In genomic region chr3:30042274-30042859, GRCh38 we compare ENCODE assay signal across 8 cellular contexts.
A peak's percentile ranks its signal among the peaks of the same experiment; 100 is the strongest.
DNase-seq lines count a peak whose midpoint lies in the region; ATAC-seq, FAIRE-seq and TF ChIP-seq lines count a peak whose summit lies in the region.

No MANE protein-coding gene starts in this region.

- no peak overlapping the region for H3K27ac Mint-ChIP-seq in T-helper 17 cell

- DNase-seq in BE2C = peak; percentile 62
- DNase-seq in NCI-H1048 (lab: John Stamatoyannopoulos, UW) = peak; percentile 38
- peak in 2 of 3 donors; percentile 10 to 20 for DNase-seq in T-helper 17 cell
- DNase-seq in K562 (ENCODE audit: extremely low read depth in 1 of 4, low spot score in 3 of 4) = peak; percentile 9 to 28 (median 12)
- peak; percentile 56 for DNase-seq in iPS-NIHi11 (ENCODE audit: low spot score)
- DNase-seq in stimulated activated CD4-positive, alpha-beta T cell treated with anti-CD3 and anti-CD28 coated beads, Interleukin-12 subunit alpha, Interleukin-12 subunit beta, amount 100 ng/mL, for 48 hours (ENCODE audit: low read depth in 2 of 3, low spot score in 1 of 3) = peak; percentile 29 to 49 (median 40)

- no peak overlapping the region for H3K27ac ChIP-seq in K562 (ENCODE audit: extremely low read depth, low read depth, low read length)

- no TSS peak for BruUV-seq in K562 (replicated peaks; lab: Mats Ljungman, UMichigan)

- in situ Hi-C loops in K562 (cut with MboI) = no loop called here

- intact Hi-C loops in K562 (cut with micrococcal nuclease) = no loop called here

- TF ChIP-seq POLR2A in K562 (conservative IDR thresholded peaks at IDR 0.05) = no peak

- TF ChIP-seq EP300 in K562 (IDR thresholded peaks at IDR 0.05; ENCODE audit: low read length) = no peak

- CTCF ChIA-PET in K562 (lab: Yijun Ruan, JAX; ENCODE audit: low intra/inter-chr PET ratio) = no interaction called here

- H4K20me1 ChIP-seq in K562 (replicated peaks; ENCODE audit: control insufficient read depth, insufficient read depth, low read length) = no peaks in the 10 kb centered on the region

- H3K4me1 ChIP-seq in BE2C (no peaks in the 10 kb centered on the region), K562 (replicated peaks in 1 of 2; ENCODE audit: control insufficient read depth in 2 of 2, insufficient read depth in 2 of 2, low read length in 2 of 2) (no peaks in the 10 kb centered on the region)

- H3K4me3 Mint-ChIP-seq in T-helper 17 cell = no peak overlapping the region

- H3K9ac ChIP-seq in K562 (ENCODE audit: insufficient read depth in 1 of 2, low read depth in 2 of 2, low read length in 2 of 2) = no peak overlapping the region

- no peak for FAIRE-seq in K562 (lab: Jason Lieb, UNC)

- no peaks in the 10 kb centered on the region for H3K79me2 ChIP-seq in K562 (ENCODE audit: control insufficient read depth, insufficient read depth, low read length)

- peak; percentile 65 to 75 for TF ChIP-seq RAD21 in K562 (CRISPR knock-in tag; conservative IDR thresholded peaks at IDR 0.05 in 1 of 2, IDR thresholded peaks at IDR 0.05 in 1 of 2)

- H3K27me3 Mint-ChIP-seq in T-helper 17 cell = peaks cover 51% of the 10 kb centered on the region

- H3K9me1 ChIP-seq in K562 (ENCODE audit: control insufficient read depth, insufficient read depth, low read length) = no peaks in the 10 kb centered on the region

- 0% methylated on average over 4 of the region's 4 CpGs for WGBS in K562 (ENCODE audit: insufficient coverage, low coverage, missing lambda C conversion rate)

- no peaks in the 10 kb centered on the region for H3K27me3 ChIP-seq in BE2C
- no peaks in the 10 kb centered on the region for H3K27me3 ChIP-seq in K562 (ENCODE audit: control insufficient read depth in 2 of 2, insufficient read depth in 2 of 2, low read length in 2 of 2)

- H3K9me3 ChIP-seq in BE2C = no peaks in the 10 kb centered on the region
- H3K9me3 ChIP-seq in T-helper 17 cell (ENCODE audit: control insufficient read depth, low read length, poor library complexity, severe bottlenecking) = no peaks in the 10 kb centered on the region
- H3K9me3 ChIP-seq in K562 (replicated peaks; ENCODE audit: control insufficient read depth, insufficient read depth, low read depth, low read length) = no peaks in the 10 kb centered on the region; the same call in none of the 2 replicates

- no peak overlapping the region for H3K4me3 ChIP-seq in BE2C (ENCODE audit: low read depth, low read length)
- H3K4me3 ChIP-seq in K562 = no peak overlapping the region

- H2AFZ ChIP-seq in K562 (ENCODE audit: low read depth, low read length) = no peak overlapping the region

- no peak overlapping the region for H3K4me2 ChIP-seq in K562 (ENCODE audit: insufficient read depth, low read length)

- peaks cover 3% of the 10 kb centered on the region for H3K4me1 Mint-ChIP-seq in T-helper 17 cell

- ATAC-seq in GM19351 (IDR thresholded peaks at IDR 0.05; ENCODE audit: unreplicated experiment) (peak; percentile 73), T-helper 17 cell (peak; percentile 54), K562 (no peak), HG02571 (IDR thresholded peaks at IDR 0.05; ENCODE audit: unreplicated experiment) (no peak)

- POLR2A ChIA-PET in K562 (lab: Yijun Ruan, JAX) = no interaction called here

- H3K36me3 Mint-ChIP-seq in T-helper 17 cell (ENCODE audit: low read depth) = peaks cover 7% of the 10 kb centered on the region

- TF ChIP-seq CTCF in BE2C (IDR thresholded peaks at IDR 0.05; ENCODE audit: low read depth, low read length) (peak; percentile 69), K562 (IDR thresholded peaks at IDR 0.05 in 2 of 3, conservative IDR thresholded peaks at IDR 0.05 in 1 of 3; ENCODE audit: insufficient read depth in 2 of 3, low read depth in 1 of 3, low read length in 3 of 3) (peak in 2 of 3 experiments; percentile 40 to 42; a peak in 4 of 6 replicates)

- H3K36me3 ChIP-seq in BE2C (no peaks in the 10 kb centered on the region), K562 (ENCODE audit: control insufficient read depth, insufficient read depth, low read length) (no peaks in the 10 kb centered on the region)

TF ChIP-seq in K562, 482 proteins besides CTCF, POLR2A, EP300 and RAD21:
- TF ChIP-seq DEAF1 (CRISPR knock-in tag; IDR thresholded peaks at IDR 0.05) (peak; percentile 35; the same call in 1 of the 2 replicates), ELF4 (CRISPR knock-in tag; IDR thresholded peaks at IDR 0.05) (no peak)
TF ChIP-seq in K562: peak in this region for 1.

Comparison
In these comparisons a context has a peak if more than half of its experiments do, and no peak if none do; other contexts are left out.
1. ATAC-seq: peak in GM19351 (single experiment) and T-helper 17 cell (single experiment); none in K562 (single experiment) and HG02571 (single experiment).
2. Peak in every context shown above with its lines, with median percentiles within 50 percentile points of each other: DNase-seq.